In the genomic region with DNA sequence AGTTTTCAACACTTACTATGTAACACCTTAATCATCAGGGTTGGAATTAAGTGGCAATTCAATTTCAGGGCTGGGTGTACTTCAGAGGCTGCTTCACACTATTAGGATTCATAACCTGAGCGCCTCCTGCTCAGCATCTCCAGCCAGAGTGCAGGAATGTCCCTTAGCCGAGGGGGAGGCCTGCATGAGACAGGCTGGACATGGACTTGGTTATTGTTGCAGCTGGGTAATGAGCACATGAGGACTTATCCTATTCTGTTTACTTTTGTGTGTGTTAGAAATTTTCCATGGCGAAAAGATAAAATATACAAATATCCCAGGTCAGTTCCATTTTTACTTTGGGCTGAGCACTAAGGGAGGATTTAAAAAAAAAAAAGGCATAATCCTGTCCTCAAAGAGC, we compare ENCODE assay signal across 30 cellular contexts.
"Had no signal": no experiment of that assay in that cellular context is flagged by ENCODE, and none has a peak within 500 bp of the region (broad histone marks: within the 10 kb centered on the region; RNA-seq: fewer than 3 reads in every experiment).

No MANE protein-coding gene starts in this region.

- FAIRE-seq: colon had no signal

- ATAC-seq: activated CD4-positive, CD25-positive, alpha-beta regulatory T cell treated with anti-CD3 and anti-CD28 coated beads, Interleukin-2, amount 50 U/mL, for 24 hours; activated CD8-positive, alpha-beta T cell treated with anti-CD3 and anti-CD28 coated beads for 36 hours; activated naive CD4-positive, alpha-beta T cell treated with anti-CD3 and anti-CD28 coated beads, Interleukin-2, amount 50 U/mL, for 72 hours; effector memory CD8-positive, alpha-beta T cell; foreskin keratinocyte; gastrocnemius medialis; heart left ventricle; T-cell had no signal

- H3K9me3 ChIP-seq: ascending aorta, breast epithelium, esophagus muscularis mucosa, gastrocnemius medialis, heart left ventricle had no signal

- H3K4me3 ChIP-seq: ascending aorta, breast epithelium, cardiac muscle cell, esophagus muscularis mucosa, gastrocnemius medialis, heart left ventricle had no signal

- H3K4me1 ChIP-seq: ascending aorta, breast epithelium, esophagus muscularis mucosa, gastrocnemius medialis had no signal

- H3K27ac ChIP-seq: ascending aorta, breast epithelium, cardiac muscle cell, esophagus muscularis mucosa, foreskin keratinocyte, gastrocnemius medialis, heart left ventricle, WERI-Rb-1 had no signal

- H3K27me3 ChIP-seq: ascending aorta, breast epithelium, cardiac muscle cell, esophagus muscularis mucosa, foreskin keratinocyte, gastrocnemius medialis, heart left ventricle had no signal

- DNase-seq: activated B cell treated with CpG ODN at 0.5 μM for 24 hours; activated CD4-positive, alpha-beta T cell treated with anti-CD3 and anti-CD28 coated beads for 48 hours; activated CD4-positive, alpha-beta T cell treated with anti-CD3 and anti-CD28 coated beads, Interleukin-2, amount 50 U/mL, for 1 hour; activated CD4-positive, alpha-beta T cell treated with anti-CD3 and anti-CD28 coated beads, Interleukin-2, amount 50 U/mL, for 48 hours; activated CD8-positive, alpha-beta memory T cell treated with anti-CD3 and anti-CD28 coated beads for 24 hours; activated CD8-positive, alpha-beta T cell treated with anti-CD3 and anti-CD28 coated beads for 36 hours; activated gamma-delta T cell; activated naive CD4-positive, alpha-beta T cell; activated naive CD4-positive, alpha-beta T cell treated with anti-CD3 and anti-CD28 coated beads, Interleukin-2, amount 10 ng/mL, durations not matched to agents 7 days and 5 days; activated naive CD8-positive, alpha-beta T cell treated with anti-CD3 and anti-CD28 coated beads, Interleukin-2, amount 10 ng/mL, durations not matched to agents 7 days and 5 days; activated T-cell treated with anti-CD3 and anti-CD28 coated beads, Interleukin-2, amount 50 U/mL, for 48 hours; cortex of kidney; dermis blood vessel endothelial cell; effector CD4-positive, alpha-beta T cell; effector memory CD8-positive, alpha-beta T cell; erythroblast; foreskin keratinocyte; glutamatergic neuron; heart left ventricle; T-cell; T1000; WERI-Rb-1 had no signal
